Comparison of ENCODE assay signal across 10 cellular contexts in the genomic region with DNA sequence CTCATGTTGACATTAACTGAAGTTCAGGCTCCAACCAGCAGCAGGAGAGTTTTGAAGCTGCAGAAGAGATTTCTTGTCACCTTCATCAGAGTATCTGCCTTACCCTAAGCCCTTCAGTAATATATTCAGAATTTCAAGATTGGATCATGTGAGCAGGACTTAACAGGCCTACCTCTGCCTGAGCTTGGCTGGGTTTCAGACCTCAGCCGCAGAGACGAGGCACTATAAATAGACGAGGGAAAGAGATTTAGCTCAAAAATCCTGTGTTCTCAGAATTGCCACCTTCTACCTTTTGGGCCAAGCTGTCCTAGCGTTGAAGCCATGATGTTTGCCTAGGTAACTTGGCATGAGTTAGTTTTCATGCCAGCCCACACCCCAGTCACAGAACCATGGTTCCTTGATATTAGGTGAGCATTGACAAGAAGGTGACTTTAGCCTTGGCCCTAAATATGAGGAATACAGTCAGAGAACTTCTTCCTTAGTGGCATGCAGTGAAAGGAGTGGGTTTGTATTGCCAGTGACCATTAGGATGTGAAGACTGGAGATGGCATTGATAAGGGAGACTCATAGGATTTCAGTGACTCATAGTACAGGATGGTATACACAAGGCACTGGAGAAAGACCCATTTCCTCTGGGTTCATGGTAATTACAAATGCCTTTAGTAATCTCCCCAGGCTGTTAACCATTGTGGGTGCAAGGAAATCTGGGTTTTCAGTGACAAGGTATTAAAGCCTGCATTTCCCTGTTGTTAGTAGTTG.
DNase-seq lines count a peak whose midpoint lies in the region; ATAC-seq and TF ChIP-seq lines count a peak whose summit lies in the region.
"Had no signal": no experiment of that assay in that cellular context is flagged by ENCODE, and none has a peak within 500 bp of the region (broad histone marks: within the 10 kb centered on the region; RNA-seq: fewer than 3 reads in every experiment).

No MANE protein-coding gene starts in this region.

- H3K36me3 ChIP-seq in BLaER1 (peaks cover 92% of the 10 kb centered on the region), muscle layer of colon (ENCODE audit: insufficient read depth, low read length) (no peaks in the 10 kb centered on the region)

- H3K36me3 Mint-ChIP-seq in brain, result no peaks in the 10 kb centered on the region

- H3K4me1 Mint-ChIP-seq in brain, result peaks cover 100% of the 10 kb centered on the region

- H3K27me3 ChIP-seq in BLaER1, result no peaks in the 10 kb centered on the region
- no peaks in the 10 kb centered on the region for H3K27me3 ChIP-seq in muscle layer of colon (ENCODE audit: control insufficient read depth in 1 of 2, insufficient read depth in 2 of 2, low read length in 2 of 2)

- no peak for TF ChIP-seq CTCF in brain (conservative IDR thresholded peaks at IDR 0.05)

- H3K9me3 ChIP-seq in BLaER1 (no peaks in the 10 kb centered on the region), muscle layer of colon (ENCODE audit: low read length) (no peaks in the 10 kb centered on the region)

- no peaks in the 10 kb centered on the region for H3K27me3 Mint-ChIP-seq in brain

- ATAC-seq in GM18907 (IDR thresholded peaks at IDR 0.05; ENCODE audit: unreplicated experiment), result no peak
- ATAC-seq: Panc1 had no signal

- H3K4me2 ChIP-seq in BLaER1, result peak overlapping the region; percentile 85

- peak overlapping the region; percentile 56; the same call in 1 of the 2 replicates for H3K27ac ChIP-seq in BLaER1
- H3K27ac ChIP-seq in muscle layer of colon (ENCODE audit: low read depth, low read length), result peak overlapping the region; percentile 20

- H3K4me3 ChIP-seq in BLaER1 (no peak overlapping the region), muscle layer of colon (ENCODE audit: low read depth in 1 of 2, low read length in 2 of 2) (no peak overlapping the region)

- peaks cover 92% of the 10 kb centered on the region for H4K20me1 ChIP-seq in BLaER1

- H3K4me3 Mint-ChIP-seq in brain, result peak overlapping the region in 4 of 5 experiments; percentile 10 to 63 (median 38)

- peaks cover 100% of the 10 kb centered on the region for H3K4me1 ChIP-seq in BLaER1
- peaks cover 30% of the 10 kb centered on the region for H3K4me1 ChIP-seq in muscle layer of colon (ENCODE audit: insufficient read depth, low read length)

- no peaks in the 10 kb centered on the region for H3K9me3 Mint-ChIP-seq in brain

- H3K27ac Mint-ChIP-seq in brain, result peak overlapping the region; percentile 79 to 98 (median 95)

- DNase-seq in HT1080 (ENCODE audit: low read depth) (peak; percentile 82), SKM-1 treated with dmso at 0.1 percent for 144 hours (lab: John Stamatoyannopoulos, UW; ENCODE audit: unreplicated experiment) (no peak), epidermal melanocyte (ENCODE audit: insufficient read length, low spot score) (no peak)
- no peak for DNase-seq in stimulated activated CD4-positive, alpha-beta T cell treated with anti-CD3 and anti-CD28 coated beads, Interleukin-4, amount 100 ng/mL, for 4 hours
- DNase-seq: anterior cingulate cortex had no signal

- H3K9ac ChIP-seq in BLaER1 (peak overlapping the region; percentile 2; the same call in 1 of the 2 replicates), muscle layer of colon (ENCODE audit: low read length) (no peak overlapping the region)
